Comparison of ENCODE assay signal across 15 cellular contexts in the genomic region with DNA sequence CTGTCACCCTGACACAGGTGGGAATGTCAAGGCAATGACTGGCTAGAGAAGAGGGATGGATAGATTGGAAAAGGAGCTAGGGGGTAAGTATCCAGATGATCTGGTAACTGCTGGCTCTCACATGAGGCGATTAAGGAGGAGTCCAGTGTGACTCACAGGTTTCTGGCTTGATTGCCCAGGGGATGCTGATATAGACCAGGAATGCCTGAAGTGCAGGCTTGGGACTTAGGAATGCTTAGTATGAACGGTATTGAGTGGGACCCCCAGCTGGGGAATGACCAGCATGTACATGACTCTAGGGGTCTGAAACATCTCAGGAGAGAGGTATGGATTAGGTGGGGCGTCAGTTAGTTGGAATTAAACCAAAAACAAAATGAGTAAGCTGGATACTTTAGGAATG.
DNase-seq lines count a peak whose midpoint lies in the region; ATAC-seq, FAIRE-seq and TF ChIP-seq lines count a peak whose summit lies in the region.
"Had no signal": no experiment of that assay in that cellular context is flagged by ENCODE, and none has a peak within 500 bp of the region (broad histone marks: within the 10 kb centered on the region; RNA-seq: fewer than 3 reads in every experiment).

No MANE protein-coding gene starts in this region.

- in situ Hi-C loops in IMR-90 (cut with MboI; ENCODE audit: low sequenced_read_pairs): no loop called here
- in situ Hi-C loops in K562 (cut with MboI): no loop called here

- peak overlapping the region; percentile 90 for H4K91ac ChIP-seq in IMR-90 (ENCODE audit: insufficient read depth, low read depth, low read length)

- peak overlapping the region; percentile 35 for H2AK9ac ChIP-seq in IMR-90 (replicated peaks; ENCODE audit: low read depth, low read length, poor library complexity)

- no peak overlapping the region for H3K4me3 ChIP-seq in IMR-90 (ENCODE audit: insufficient read depth, low read depth, low read length)
- no peak overlapping the region for H3K4me3 ChIP-seq in K562

- H2BK5ac ChIP-seq in IMR-90 (ENCODE audit: low read depth, low read length, poor library complexity, severe bottlenecking): peak overlapping the region; percentile 96

- CTCF ChIA-PET in IMR-90 (lab: Yijun Ruan, JAX) (interaction anchor here (0.8 kb wide), 1 partner anchor 20 kb away, joined by 3 read pairs; no protein-coding TSS in a partner anchor), K562 (lab: Yijun Ruan, JAX; ENCODE audit: low intra/inter-chr PET ratio) (no interaction called here)

- peak overlapping the region; percentile 94; the same call in 2 of the 3 replicates for H2BK15ac ChIP-seq in IMR-90 (ENCODE audit: low read depth, low read length)

- H3K27me3 ChIP-seq in IMR-90 (ENCODE audit: control insufficient read depth, insufficient read depth, low read length): no peaks in the 10 kb centered on the region
- peaks cover 0 to 6% of the 10 kb centered on the region in 2 experiments; a peak in 2 of 5 replicates for H3K27me3 ChIP-seq in K562 (ENCODE audit: control insufficient read depth in 2 of 2, insufficient read depth in 2 of 2, low read length in 2 of 2)

- H2BK20ac ChIP-seq in IMR-90 (ENCODE audit: low read depth, low read length): peak overlapping the region; percentile 93

- no peaks in the 10 kb centered on the region for H3K36me3 Mint-ChIP-seq in stimulated activated memory B cell treated with anti-CD40 and anti-IgM and Interleukin-4, amounts not matched to agents 10 μg/mL and 1 μg/mL and 100 μg/mL, for 72 hours

- POLR2A ChIA-PET in IMR-90 (lab: Charles Lee; ENCODE audit: unreplicated experiment): no interaction called here
- POLR2A ChIA-PET in K562 (lab: Yijun Ruan, JAX): interaction anchor here (1.1 to 1.8 kb wide), 2 partner anchors 9 to 22 kb away, joined by 4 read pairs; no protein-coding TSS in a partner anchor

- TF ChIP-seq CTCF in IMR-90 (conservative IDR thresholded peaks at IDR 0.05; ENCODE audit: low read depth, low read length): no peak
- TF ChIP-seq CTCF in K562 (IDR thresholded peaks at IDR 0.05 in 2 of 3, conservative IDR thresholded peaks at IDR 0.05 in 1 of 3; ENCODE audit: insufficient read depth in 2 of 3, low read depth in 1 of 3, low read length in 3 of 3): no peak

- peak; percentile 84 for ATAC-seq in IMR-90 (ENCODE audit: low read depth)
- no peak for ATAC-seq in K562
- ATAC-seq in stimulated activated memory B cell treated with anti-CD40 and anti-IgM and Interleukin-4, amounts not matched to agents 10 μg/mL and 1 μg/mL and 100 μg/mL, for 72 hours: no peak
- ATAC-seq: activated T-helper 17 cell treated with anti-CD3 and anti-CD28 coated beads, Interleukin-2, amount 50 U/mL, for 72 hours had no signal

- H2AK5ac ChIP-seq in IMR-90 (ENCODE audit: low read depth, low read length): peak overlapping the region; percentile 98

- TF ChIP-seq RAD21 in IMR-90 (IDR thresholded peaks at IDR 0.05; ENCODE audit: low read length) (no peak), K562 (CRISPR knock-in tag; conservative IDR thresholded peaks at IDR 0.05 in 1 of 2, IDR thresholded peaks at IDR 0.05 in 1 of 2) (no peak)

- no peak overlapping the region for H3K4me3 Mint-ChIP-seq in stimulated activated memory B cell treated with anti-CD40 and anti-IgM and Interleukin-4, amounts not matched to agents 10 μg/mL and 1 μg/mL and 100 μg/mL, for 72 hours
- H3K4me3 Mint-ChIP-seq: activated T-helper 17 cell treated with anti-CD3 and anti-CD28 coated beads, Interleukin-2, amount 50 U/mL, for 72 hours; brain; T-helper 1 cell treated with Interleukin-12 subunit alpha and Interleukin-12 subunit beta and Interleukin-4 antibody, amounts not matched to agents 30 μg/mL and 1 μg/mL, for 36 hours had no signal

- peak overlapping the region; percentile 97 for H2BK120ac ChIP-seq in IMR-90 (ENCODE audit: low read depth, low read length)

- H3K4me1 Mint-ChIP-seq in stimulated activated memory B cell treated with anti-CD40 and anti-IgM and Interleukin-4, amounts not matched to agents 10 μg/mL and 1 μg/mL and 100 μg/mL, for 72 hours: no peaks in the 10 kb centered on the region
- H3K4me1 Mint-ChIP-seq: activated T-helper 17 cell treated with anti-CD3 and anti-CD28 coated beads, Interleukin-2, amount 50 U/mL, for 72 hours had no signal

- H3K4me1 ChIP-seq in IMR-90 (ENCODE audit: control insufficient read depth, insufficient read depth, low read length) (peaks cover 22% of the 10 kb centered on the region), K562 (replicated peaks in 1 of 2; ENCODE audit: control insufficient read depth in 2 of 2, insufficient read depth in 2 of 2, low read length in 2 of 2) (peaks cover 0 to 3% of the 10 kb centered on the region in 2 experiments; a peak in 3 of 5 replicates)

- H3K9me3 Mint-ChIP-seq in stimulated activated memory B cell treated with anti-CD40 and anti-IgM and Interleukin-4, amounts not matched to agents 10 μg/mL and 1 μg/mL and 100 μg/mL, for 72 hours: no peaks in the 10 kb centered on the region
- H3K9me3 Mint-ChIP-seq: activated T-helper 17 cell treated with anti-CD3 and anti-CD28 coated beads, Interleukin-2, amount 50 U/mL, for 72 hours; brain; T-helper 1 cell treated with Interleukin-12 subunit alpha and Interleukin-12 subunit beta and Interleukin-4 antibody, amounts not matched to agents 30 μg/mL and 1 μg/mL, for 36 hours had no signal

- no peaks in the 10 kb centered on the region for H3K79me2 ChIP-seq in K562 (ENCODE audit: control insufficient read depth, insufficient read depth, low read length)

- H3K56ac ChIP-seq in IMR-90 (ENCODE audit: extremely low read depth, insufficient read depth, low read length): peak overlapping the region; percentile 70; the same call in 1 of the 2 replicates

- H2AFZ ChIP-seq in IMR-90 (replicated peaks; ENCODE audit: low read length, poor library complexity) (peak overlapping the region; percentile 57), K562 (ENCODE audit: low read depth, low read length) (no peak overlapping the region)

- 0% methylated on average over 2 of the region's 3 CpGs; no CpG with 5 or more reads in 1 of the 2 experiments for WGBS in IMR-90 (ENCODE audit: extremely low coverage in 2 of 2, insufficient read length in 1 of 2), 2 experiments
- WGBS in K562 (ENCODE audit: insufficient coverage, low coverage, missing lambda C conversion rate): 0% methylated on average over 3 of the region's 3 CpGs

- no peak overlapping the region for H3K27ac Mint-ChIP-seq in stimulated activated memory B cell treated with anti-CD40 and anti-IgM and Interleukin-4, amounts not matched to agents 10 μg/mL and 1 μg/mL and 100 μg/mL, for 72 hours
- H3K27ac Mint-ChIP-seq: activated T-helper 17 cell treated with anti-CD3 and anti-CD28 coated beads, Interleukin-2, amount 50 U/mL, for 72 hours; brain; T-helper 1 cell treated with Interleukin-12 subunit alpha and Interleukin-12 subunit beta and Interleukin-4 antibody, amounts not matched to agents 30 μg/mL and 1 μg/mL, for 36 hours had no signal

- TF ChIP-seq POLR2A in IMR-90 (IDR thresholded peaks at IDR 0.05; ENCODE audit: low read depth, low read length) (no peak), K562 (conservative IDR thresholded peaks at IDR 0.05) (no peak)

- DNase-seq in AG08396 (ENCODE audit: low spot score) (peak; percentile 62), IMR-90 (peak; percentile 88), K562 (ENCODE audit: extremely low read depth in 1 of 4, low spot score in 3 of 4) (no peak), kidney glomerular epithelial cell (lab: John Stamatoyannopoulos, UW) (peak; percentile 70), NOMO-1 treated with dmso at 0.1 percent for 144 hours (lab: John Stamatoyannopoulos, UW; ENCODE audit: unreplicated experiment) (no peak), HuH-7 (ENCODE audit: low spot score) (no peak)
- DNase-seq in central memory CD4-positive, alpha-beta T cell: no peak
- DNase-seq: DND-41; NCI-H2107; stimulated activated CD4-positive, alpha-beta T cell treated with anti-CD3 and anti-CD28 coated beads, Interleukin-4, amount 100 ng/mL, for 1 hour; stimulated activated naive CD4-positive, alpha-beta T cell had no signal

- H4K8ac ChIP-seq in IMR-90 (ENCODE audit: low read depth in 2 of 2, low read length in 2 of 2): peak overlapping the region; percentile 79 to 85

- no peak for FAIRE-seq in K562 (lab: Jason Lieb, UNC)

- H3K9me1 ChIP-seq in IMR-90 (ENCODE audit: insufficient read depth, low read length): peaks cover 11% of the 10 kb centered on the region
- no peaks in the 10 kb centered on the region for H3K9me1 ChIP-seq in K562 (ENCODE audit: control insufficient read depth, insufficient read depth, low read length)

- peaks cover 5% of the 10 kb centered on the region for H3K27me3 Mint-ChIP-seq in stimulated activated memory B cell treated with anti-CD40 and anti-IgM and Interleukin-4, amounts not matched to agents 10 μg/mL and 1 μg/mL and 100 μg/mL, for 72 hours

- H3K9ac ChIP-seq in IMR-90 (ENCODE audit: low read depth, low read length): no peak overlapping the region
- no peak overlapping the region for H3K9ac ChIP-seq in K562 (ENCODE audit: insufficient read depth in 1 of 2, low read depth in 2 of 2, low read length in 2 of 2)

- intact Hi-C loops in IMR-90 (cut with micrococcal nuclease): no loop called here
- intact Hi-C loops in K562 (cut with micrococcal nuclease): no loop called here

- no peaks in the 10 kb centered on the region for H3K79me1 ChIP-seq in IMR-90 (ENCODE audit: low read depth in 1 of 2, low read length in 2 of 2)

- 0 out of 2 replicates have a peak overlapping the region, but pooled peaks have one; percentile 33 for H3K23ac ChIP-seq in IMR-90 (ENCODE audit: low read depth, low read length)

- peak overlapping the region; percentile 53; the same call in 1 of the 2 replicates for H3K18ac ChIP-seq in IMR-90 (ENCODE audit: low read depth, low read length)

- peak overlapping the region; percentile 47; the same call in 1 of the 2 replicates for H3K4me2 ChIP-seq in IMR-90 (ENCODE audit: low read depth, low read length)
- H3K4me2 ChIP-seq in K562 (ENCODE audit: insufficient read depth, low read length): no peak overlapping the region

- dilution Hi-C loops in IMR-90 (cut with HindIII; ENCODE audit: low sequenced_read_pairs, unreplicated experiment): no loop called here

- BruUV-seq in IMR-90 (replicated peaks; lab: Mats Ljungman, UMichigan) (no TSS peak), K562 (replicated peaks; lab: Mats Ljungman, UMichigan) (no TSS peak)

- H3K4ac ChIP-seq in IMR-90 (ENCODE audit: low read depth, low read length): peak overlapping the region; percentile 92

- no peaks in the 10 kb centered on the region for H3K36me3 ChIP-seq in IMR-90 (ENCODE audit: control insufficient read depth, insufficient read depth, low read length)
- H3K36me3 ChIP-seq in K562 (ENCODE audit: control insufficient read depth, insufficient read depth, low read length): no peaks in the 10 kb centered on the region

- no peak for TF ChIP-seq EP300 in K562 (IDR thresholded peaks at IDR 0.05; ENCODE audit: low read length)

- H4K5ac ChIP-seq in IMR-90 (ENCODE audit: low read depth, low read length): peak overlapping the region; percentile 57; the same call in 1 of the 2 replicates

- H3K27ac ChIP-seq in IMR-90 (ENCODE audit: insufficient read depth, low read length) (peak overlapping the region; percentile 61), K562 (ENCODE audit: extremely low read depth, low read depth, low read length) (no peak overlapping the region)

- H3K14ac ChIP-seq in IMR-90 (replicated peaks; ENCODE audit: low read depth, low read length): peak overlapping the region; percentile 77

- H3K9me3 ChIP-seq in IMR-90 (ENCODE audit: control insufficient read depth, insufficient read depth, low read length) (no peaks in the 10 kb centered on the region), K562 (replicated peaks; ENCODE audit: control insufficient read depth, insufficient read depth, low read depth, low read length) (no peaks in the 10 kb centered on the region)

- no peaks in the 10 kb centered on the region for H4K20me1 ChIP-seq in IMR-90 (ENCODE audit: insufficient read depth, low read length)
- no peaks in the 10 kb centered on the region for H4K20me1 ChIP-seq in K562 (replicated peaks; ENCODE audit: control insufficient read depth, insufficient read depth, low read length)

Comparison
In these comparisons a context has a peak if more than half of its experiments do, and no peak if none do; other contexts are left out.
1. DNase-seq: peak in AG08396 (single experiment), IMR-90 (single experiment) and kidney glomerular epithelial cell (single experiment); none in K562 (0 of 4), central memory CD4-positive, alpha-beta T cell (single experiment), NOMO-1 treated with dmso at 0.1 percent for 144 hours (single experiment) and HuH-7 (single experiment).